In genomic region chr14:53537421-53538315, GRCh38 we compare ENCODE assay signal across 20 cellular contexts.
DNase-seq lines count a peak whose midpoint lies in the region; ATAC-seq, FAIRE-seq and TF ChIP-seq lines count a peak whose summit lies in the region.
"Had no signal": no experiment of that assay in that cellular context is flagged by ENCODE, and none has a peak within 500 bp of the region (broad histone marks: within the 10 kb centered on the region; RNA-seq: fewer than 3 reads in every experiment).

No MANE protein-coding gene starts in this region.

- no peak for DNase-seq in left ventricle myocardium inferior
- no peak for DNase-seq in Right ventricle myocardium superior
- no peak for DNase-seq in epithelial cell of proximal tubule (ENCODE audit: low read depth)
- no peak for DNase-seq in mesothelial cell of epicardium (ENCODE audit: low spot score in 2 of 2, unreplicated experiment in 2 of 2)
- no peak for DNase-seq in GM12891 (ENCODE audit: insufficient read length, low spot score)
- no peak for DNase-seq in endothelial cell (ENCODE audit: low spot score)
- DNase-seq in ecto neural progenitor cell (ENCODE audit: low spot score) = no peak
- DNase-seq: activated CD8-positive, alpha-beta T cell treated with anti-CD3 and anti-CD28 coated beads for 36 hours; natural killer cell; NCI-H1417; NCI-H446 treated with DMSO at 0.1 percent for 48 hours; SK-N-SH; stimulated activated CD4-positive, alpha-beta T cell treated with anti-CD3 and anti-CD28 coated beads, Interleukin-2, amount 100 ng/mL, for 48 hours had no signal

- no peak for TF ChIP-seq POLR2A in GM12891 (IDR thresholded peaks at IDR 0.05; ENCODE audit: low read depth, low read length)

- H3K27ac ChIP-seq in left ventricle myocardium inferior (replicated peaks) (peak overlapping the region; percentile 52), urinary bladder (ENCODE audit: low read depth) (peak overlapping the region; percentile 10)
- H3K27ac ChIP-seq: ascending aorta, KMS-11 had no signal

- H3K9me3 ChIP-seq in left ventricle myocardium inferior (replicated peaks) = no peaks in the 10 kb centered on the region
- H3K9me3 ChIP-seq: ascending aorta, SK-N-SH, uterus had no signal

- intact Hi-C loops in left ventricle myocardium inferior (cut with micrococcal nuclease) (loop anchor here (10.0 kb wide), 1 partner anchor 797 kb away; no protein-coding TSS in a partner anchor), Right ventricle myocardium superior (cut with DNase I) (loop anchor here (2.0 to 5.0 kb wide), 2 partner anchors 640 to 811 kb away; no protein-coding TSS in a partner anchor)

- ATAC-seq in Right ventricle myocardium superior (ENCODE audit: poor library complexity) = no peak
- ATAC-seq: activated CD8-positive, alpha-beta T cell treated with anti-CD3 and anti-CD28 coated beads for 36 hours; natural killer cell had no signal

- no peaks in the 10 kb centered on the region for H3K27me3 Mint-ChIP-seq in mesothelial cell of epicardium (ENCODE audit: low read depth)
- no peaks in the 10 kb centered on the region for H3K27me3 Mint-ChIP-seq in endothelial cell (ENCODE audit: unreplicated experiment)
- H3K27me3 Mint-ChIP-seq: activated CD8-positive, alpha-beta T cell treated with anti-CD3 and anti-CD28 coated beads for 36 hours had no signal

- H3K27ac Mint-ChIP-seq in mesothelial cell of epicardium (peak overlapping the region; percentile 13), endothelial cell (ENCODE audit: unreplicated experiment) (no peak overlapping the region)
- H3K27ac Mint-ChIP-seq: activated CD8-positive, alpha-beta T cell treated with anti-CD3 and anti-CD28 coated beads for 36 hours; activated T-helper 2 cell treated with anti-CD3 and anti-CD28 coated beads, Interferon-gamma antibody, Interleukin-2, Interleukin-4, amounts not matched to agents 10 μg/mL and 5 μg/mL and 100 μg/mL, durations not matched to agents 14 hours and 24 hours and 36 hours; natural killer cell had no signal

- H3K4me1 Mint-ChIP-seq in mesothelial cell of epicardium (peaks cover 34% of the 10 kb centered on the region), endothelial cell (ENCODE audit: unreplicated experiment) (peaks cover 15% of the 10 kb centered on the region)
- H3K4me1 Mint-ChIP-seq: natural killer cell had no signal

- TF ChIP-seq CTCF in left ventricle myocardium inferior (IDR thresholded peaks at IDR 0.05; ENCODE audit: borderline replicate concordance) = no peak
- TF ChIP-seq CTCF in epithelial cell of proximal tubule (conservative IDR thresholded peaks at IDR 0.05; ENCODE audit: low read depth, low read length) = peak; percentile 7
- no peak for TF ChIP-seq CTCF in mesothelial cell of epicardium (IDR thresholded peaks at IDR 0.05; ENCODE audit: unreplicated experiment)
- TF ChIP-seq CTCF in endothelial cell (IDR thresholded peaks at IDR 0.05; ENCODE audit: unreplicated experiment) = no peak

- no peaks in the 10 kb centered on the region for H3K9me3 Mint-ChIP-seq in mesothelial cell of epicardium
- no peaks in the 10 kb centered on the region for H3K9me3 Mint-ChIP-seq in endothelial cell (ENCODE audit: unreplicated experiment)
- H3K9me3 Mint-ChIP-seq: activated CD8-positive, alpha-beta T cell treated with anti-CD3 and anti-CD28 coated beads for 36 hours; activated T-helper 2 cell treated with anti-CD3 and anti-CD28 coated beads, Interferon-gamma antibody, Interleukin-2, Interleukin-4, amounts not matched to agents 10 μg/mL and 5 μg/mL and 100 μg/mL, durations not matched to agents 14 hours and 24 hours and 36 hours; natural killer cell had no signal

- no peaks in the 10 kb centered on the region for H3K27me3 ChIP-seq in left ventricle myocardium inferior (ENCODE audit: low read depth)
- H3K27me3 ChIP-seq: ascending aorta, uterus had no signal

- no peaks in the 10 kb centered on the region for H3K36me3 ChIP-seq in left ventricle myocardium inferior
- no peaks in the 10 kb centered on the region for H3K36me3 ChIP-seq in urinary bladder (ENCODE audit: insufficient read depth)
- H3K36me3 ChIP-seq: ascending aorta, uterus had no signal

- 40% methylated on average over 5 of the region's 5 CpGs for WGBS in urinary bladder

- no peak overlapping the region for H3K4me3 Mint-ChIP-seq in mesothelial cell of epicardium
- no peak overlapping the region for H3K4me3 Mint-ChIP-seq in endothelial cell (ENCODE audit: unreplicated experiment)
- H3K4me3 Mint-ChIP-seq: activated CD8-positive, alpha-beta T cell treated with anti-CD3 and anti-CD28 coated beads for 36 hours; natural killer cell had no signal

- H3K36me3 Mint-ChIP-seq in mesothelial cell of epicardium = no peaks in the 10 kb centered on the region
- H3K36me3 Mint-ChIP-seq in endothelial cell (ENCODE audit: low read depth, unreplicated experiment) = no peaks in the 10 kb centered on the region
- H3K36me3 Mint-ChIP-seq: natural killer cell had no signal

- H3K4me3 ChIP-seq in left ventricle myocardium inferior (no peak overlapping the region), epithelial cell of proximal tubule (ENCODE audit: low read depth, low read length) (no peak overlapping the region), urinary bladder (ENCODE audit: low read depth, low read length) (no peak overlapping the region)
- H3K4me3 ChIP-seq: ascending aorta, uterus had no signal

- peaks cover 12% of the 10 kb centered on the region for H3K4me1 ChIP-seq in left ventricle myocardium inferior
- no peaks in the 10 kb centered on the region for H3K4me1 ChIP-seq in urinary bladder (ENCODE audit: insufficient read depth)
- H3K4me1 ChIP-seq: ascending aorta, uterus had no signal

- no peak for FAIRE-seq in GM12891 (lab: Jason Lieb, UNC)
- FAIRE-seq: H54, keratinocyte had no signal

TF ChIP-seq in GM12891, 5 proteins besides CTCF, POLR2A, EP300 and RAD21:
- TF ChIP-seq TAF1 (IDR thresholded peaks at IDR 0.05; ENCODE audit: low read depth, low read length) = no peak
- no peak for TF ChIP-seq SPI1 (IDR thresholded peaks at IDR 0.05; ENCODE audit: low read depth, low read length)
- no peak for TF ChIP-seq PAX5 (IDR thresholded peaks at IDR 0.05; ENCODE audit: insufficient read depth, low read length, severe bottlenecking)
